1 cellular context compared by ENCODE assay signal in the genomic region with DNA sequence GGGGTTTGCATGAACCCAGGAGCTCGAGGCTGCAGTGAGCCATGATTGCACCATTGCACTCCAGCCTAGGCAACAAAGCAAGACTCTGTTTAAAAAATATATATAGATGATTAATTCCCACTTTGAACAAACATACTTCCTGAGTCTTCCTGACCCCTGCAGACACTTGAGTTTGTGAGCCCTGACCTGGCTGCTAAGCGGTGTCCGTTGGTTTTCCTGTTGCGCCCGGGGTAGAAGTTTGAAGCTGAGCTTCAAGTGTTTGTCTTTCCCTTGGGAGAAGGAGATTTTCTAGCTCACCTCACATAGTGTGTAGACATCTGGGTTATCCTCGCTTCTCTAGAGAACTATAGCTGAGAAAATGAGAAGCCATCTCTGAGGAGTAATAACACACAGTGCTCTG.
TF ChIP-seq lines count a peak whose summit lies in the region.

No MANE protein-coding gene starts in this region.

TF ChIP-seq in HepG2, 621 proteins besides CTCF, POLR2A, EP300 and RAD21 (continued from another document):
- TF ChIP-seq ZNF34 (CRISPR knock-in tag; IDR thresholded peaks at IDR 0.05; ENCODE audit: borderline replicate concordance) (no peak), RELA (CRISPR knock-in tag; IDR thresholded peaks at IDR 0.05) (no peak)
